In the genomic region with DNA sequence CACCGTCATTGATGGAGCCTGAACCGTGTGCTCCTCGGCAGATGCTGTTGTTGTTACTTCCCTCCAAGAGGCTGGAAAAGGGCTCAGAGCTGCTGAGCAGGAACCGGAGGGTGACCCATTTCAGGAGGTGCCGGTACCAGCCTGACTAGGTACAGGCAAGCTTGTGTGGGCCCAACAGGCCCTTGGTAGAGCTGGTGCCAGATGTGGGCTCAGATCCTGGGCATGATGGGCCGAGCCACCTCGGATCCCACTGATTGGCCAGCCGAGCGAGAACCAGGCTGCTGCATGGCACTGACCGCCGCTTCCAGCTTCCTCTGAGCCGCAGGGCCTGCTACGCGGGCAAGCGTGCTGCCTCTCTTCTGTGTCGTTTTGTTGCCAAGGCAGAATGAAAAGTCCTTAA, we compare ENCODE assay signal across 2 cellular contexts.
TF ChIP-seq lines count a peak whose summit lies in the region.

No MANE protein-coding gene starts in this region.

TF ChIP-seq in GM23338, 12 proteins besides CTCF, POLR2A, EP300 and RAD21 (continued from another document and continues in another):
- TF ChIP-seq, protein P1, sequence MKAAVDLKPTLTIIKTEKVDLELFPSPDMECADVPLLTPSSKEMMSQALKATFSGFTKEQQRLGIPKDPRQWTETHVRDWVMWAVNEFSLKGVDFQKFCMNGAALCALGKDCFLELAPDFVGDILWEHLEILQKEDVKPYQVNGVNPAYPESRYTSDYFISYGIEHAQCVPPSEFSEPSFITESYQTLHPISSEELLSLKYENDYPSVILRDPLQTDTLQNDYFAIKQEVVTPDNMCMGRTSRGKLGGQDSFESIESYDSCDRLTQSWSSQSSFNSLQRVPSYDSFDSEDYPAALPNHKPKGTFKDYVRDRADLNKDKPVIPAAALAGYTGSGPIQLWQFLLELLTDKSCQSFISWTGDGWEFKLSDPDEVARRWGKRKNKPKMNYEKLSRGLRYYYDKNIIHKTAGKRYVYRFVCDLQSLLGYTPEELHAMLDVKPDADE (IDR thresholded peaks at IDR 0.05) = no peak
- TF ChIP-seq EZH2phosphoT487 (IDR thresholded peaks at IDR 0.05; ENCODE audit: unreplicated experiment) = no peak
- TF ChIP-seq STAT1 (IDR thresholded peaks at IDR 0.05; ENCODE audit: unreplicated experiment) = no peak
- TF ChIP-seq JUNB (IDR thresholded peaks at IDR 0.05; ENCODE audit: unreplicated experiment) = no peak
- TF ChIP-seq ZNF114 (CRISPR knock-in tag; IDR thresholded peaks at IDR 0.05) = no peak
- TF ChIP-seq NANOG (IDR thresholded peaks at IDR 0.05; ENCODE audit: borderline replicate concordance) = no peak
- no peak for TF ChIP-seq ZNF331 (CRISPR knock-in tag; IDR thresholded peaks at IDR 0.05; ENCODE audit: low read depth)
- no peak for TF ChIP-seq CREB1 (CRISPR knock-in tag; IDR thresholded peaks at IDR 0.05; ENCODE audit: low read depth)
- TF ChIP-seq, protein P2, sequence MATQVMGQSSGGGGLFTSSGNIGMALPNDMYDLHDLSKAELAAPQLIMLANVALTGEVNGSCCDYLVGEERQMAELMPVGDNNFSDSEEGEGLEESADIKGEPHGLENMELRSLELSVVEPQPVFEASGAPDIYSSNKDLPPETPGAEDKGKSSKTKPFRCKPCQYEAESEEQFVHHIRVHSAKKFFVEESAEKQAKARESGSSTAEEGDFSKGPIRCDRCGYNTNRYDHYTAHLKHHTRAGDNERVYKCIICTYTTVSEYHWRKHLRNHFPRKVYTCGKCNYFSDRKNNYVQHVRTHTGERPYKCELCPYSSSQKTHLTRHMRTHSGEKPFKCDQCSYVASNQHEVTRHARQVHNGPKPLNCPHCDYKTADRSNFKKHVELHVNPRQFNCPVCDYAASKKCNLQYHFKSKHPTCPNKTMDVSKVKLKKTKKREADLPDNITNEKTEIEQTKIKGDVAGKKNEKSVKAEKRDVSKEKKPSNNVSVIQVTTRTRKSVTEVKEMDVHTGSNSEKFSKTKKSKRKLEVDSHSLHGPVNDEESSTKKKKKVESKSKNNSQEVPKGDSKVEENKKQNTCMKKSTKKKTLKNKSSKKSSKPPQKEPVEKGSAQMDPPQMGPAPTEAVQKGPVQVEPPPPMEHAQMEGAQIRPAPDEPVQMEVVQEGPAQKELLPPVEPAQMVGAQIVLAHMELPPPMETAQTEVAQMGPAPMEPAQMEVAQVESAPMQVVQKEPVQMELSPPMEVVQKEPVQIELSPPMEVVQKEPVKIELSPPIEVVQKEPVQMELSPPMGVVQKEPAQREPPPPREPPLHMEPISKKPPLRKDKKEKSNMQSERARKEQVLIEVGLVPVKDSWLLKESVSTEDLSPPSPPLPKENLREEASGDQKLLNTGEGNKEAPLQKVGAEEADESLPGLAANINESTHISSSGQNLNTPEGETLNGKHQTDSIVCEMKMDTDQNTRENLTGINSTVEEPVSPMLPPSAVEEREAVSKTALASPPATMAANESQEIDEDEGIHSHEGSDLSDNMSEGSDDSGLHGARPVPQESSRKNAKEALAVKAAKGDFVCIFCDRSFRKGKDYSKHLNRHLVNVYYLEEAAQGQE (IDR thresholded peaks at IDR 0.05; ENCODE audit: unreplicated experiment) = no peak
- TF ChIP-seq EZH2 (IDR thresholded peaks at IDR 0.05; ENCODE audit: low read depth, unreplicated experiment) = no peak

TF ChIP-seq in GM12878, 131 proteins besides CTCF, POLR2A, EP300 and RAD21 (continued from another document):
- TF ChIP-seq, protein P3, sequence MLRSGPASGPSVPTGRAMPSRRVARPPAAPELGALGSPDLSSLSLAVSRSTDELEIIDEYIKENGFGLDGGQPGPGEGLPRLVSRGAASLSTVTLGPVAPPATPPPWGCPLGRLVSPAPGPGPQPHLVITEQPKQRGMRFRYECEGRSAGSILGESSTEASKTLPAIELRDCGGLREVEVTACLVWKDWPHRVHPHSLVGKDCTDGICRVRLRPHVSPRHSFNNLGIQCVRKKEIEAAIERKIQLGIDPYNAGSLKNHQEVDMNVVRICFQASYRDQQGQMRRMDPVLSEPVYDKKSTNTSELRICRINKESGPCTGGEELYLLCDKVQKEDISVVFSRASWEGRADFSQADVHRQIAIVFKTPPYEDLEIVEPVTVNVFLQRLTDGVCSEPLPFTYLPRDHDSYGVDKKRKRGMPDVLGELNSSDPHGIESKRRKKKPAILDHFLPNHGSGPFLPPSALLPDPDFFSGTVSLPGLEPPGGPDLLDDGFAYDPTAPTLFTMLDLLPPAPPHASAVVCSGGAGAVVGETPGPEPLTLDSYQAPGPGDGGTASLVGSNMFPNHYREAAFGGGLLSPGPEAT (IDR thresholded peaks at IDR 0.05; ENCODE audit: low read depth) = no peak
- TF ChIP-seq IRF4 (IDR thresholded peaks at IDR 0.05; ENCODE audit: low read depth, low read length) (no peak), NFXL1 (IDR thresholded peaks at IDR 0.05; ENCODE audit: borderline replicate concordance) (no peak), ZZZ3 (IDR thresholded peaks at IDR 0.05; ENCODE audit: control insufficient read depth, insufficient read length, low read depth) (no peak), CEBPB (IDR thresholded peaks at IDR 0.05; ENCODE audit: borderline replicate concordance in 1 of 2, low read depth in 2 of 2, low read length in 2 of 2) (no peak)
- TF ChIP-seq, protein P4, sequence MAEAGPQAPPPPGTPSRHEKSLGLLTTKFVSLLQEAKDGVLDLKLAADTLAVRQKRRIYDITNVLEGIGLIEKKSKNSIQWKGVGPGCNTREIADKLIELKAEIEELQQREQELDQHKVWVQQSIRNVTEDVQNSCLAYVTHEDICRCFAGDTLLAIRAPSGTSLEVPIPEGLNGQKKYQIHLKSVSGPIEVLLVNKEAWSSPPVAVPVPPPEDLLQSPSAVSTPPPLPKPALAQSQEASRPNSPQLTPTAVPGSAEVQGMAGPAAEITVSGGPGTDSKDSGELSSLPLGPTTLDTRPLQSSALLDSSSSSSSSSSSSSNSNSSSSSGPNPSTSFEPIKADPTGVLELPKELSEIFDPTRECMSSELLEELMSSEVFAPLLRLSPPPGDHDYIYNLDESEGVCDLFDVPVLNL (IDR thresholded peaks at IDR 0.05; ENCODE audit: low read depth, low read length) = no peak
- TF ChIP-seq, protein P5, sequence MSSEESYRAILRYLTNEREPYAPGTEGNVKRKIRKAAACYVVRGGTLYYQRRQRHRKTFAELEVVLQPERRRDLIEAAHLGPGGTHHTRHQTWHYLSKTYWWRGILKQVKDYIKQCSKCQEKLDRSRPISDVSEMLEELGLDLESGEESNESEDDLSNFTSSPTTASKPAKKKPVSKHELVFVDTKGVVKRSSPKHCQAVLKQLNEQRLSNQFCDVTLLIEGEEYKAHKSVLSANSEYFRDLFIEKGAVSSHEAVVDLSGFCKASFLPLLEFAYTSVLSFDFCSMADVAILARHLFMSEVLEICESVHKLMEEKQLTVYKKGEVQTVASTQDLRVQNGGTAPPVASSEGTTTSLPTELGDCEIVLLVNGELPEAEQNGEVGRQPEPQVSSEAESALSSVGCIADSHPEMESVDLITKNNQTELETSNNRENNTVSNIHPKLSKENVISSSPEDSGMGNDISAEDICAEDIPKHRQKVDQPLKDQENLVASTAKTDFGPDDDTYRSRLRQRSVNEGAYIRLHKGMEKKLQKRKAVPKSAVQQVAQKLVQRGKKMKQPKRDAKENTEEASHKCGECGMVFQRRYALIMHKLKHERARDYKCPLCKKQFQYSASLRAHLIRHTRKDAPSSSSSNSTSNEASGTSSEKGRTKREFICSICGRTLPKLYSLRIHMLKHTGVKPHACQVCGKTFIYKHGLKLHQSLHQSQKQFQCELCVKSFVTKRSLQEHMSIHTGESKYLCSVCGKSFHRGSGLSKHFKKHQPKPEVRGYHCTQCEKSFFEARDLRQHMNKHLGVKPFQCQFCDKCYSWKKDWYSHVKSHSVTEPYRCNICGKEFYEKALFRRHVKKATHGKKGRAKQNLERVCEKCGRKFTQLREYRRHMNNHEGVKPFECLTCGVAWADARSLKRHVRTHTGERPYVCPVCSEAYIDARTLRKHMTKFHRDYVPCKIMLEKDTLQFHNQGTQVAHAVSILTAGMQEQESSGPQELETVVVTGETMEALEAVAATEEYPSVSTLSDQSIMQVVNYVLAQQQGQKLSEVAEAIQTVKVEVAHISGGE (CRISPR knock-in tag; IDR thresholded peaks at IDR 0.05) = no peak
